ENCODE assay signal across 1 cellular context in genomic region chr22:37199839-37200161, GRCh38.
TF ChIP-seq lines count a peak whose summit lies in the region.

No MANE protein-coding gene starts in this region.

TF ChIP-seq in H1, 55 proteins besides CTCF, POLR2A, EP300 and RAD21 (continued from another document):
- no peak for TF ChIP-seq CHD7 (IDR thresholded peaks at IDR 0.05; ENCODE audit: insufficient replicate concordance, low read length)
- no peak for TF ChIP-seq TCF12 (IDR thresholded peaks at IDR 0.05; ENCODE audit: low read depth, low read length)
- TF ChIP-seq JUN (IDR thresholded peaks at IDR 0.05; ENCODE audit: low read depth, low read length), result no peak
- TF ChIP-seq POU5F1 (IDR thresholded peaks at IDR 0.05; ENCODE audit: low read depth, low read length), result no peak
- no peak for TF ChIP-seq SIN3A (conservative IDR thresholded peaks at IDR 0.05 in 1 of 2, IDR thresholded peaks at IDR 0.05 in 1 of 2; ENCODE audit: low read depth in 1 of 2, low read length in 2 of 2)
- TF ChIP-seq BACH1 (IDR thresholded peaks at IDR 0.05; ENCODE audit: low read length), result no peak
- TF ChIP-seq TBP (IDR thresholded peaks at IDR 0.05; ENCODE audit: low read depth, low read length), result no peak
- TF ChIP-seq SRF (IDR thresholded peaks at IDR 0.05; ENCODE audit: low read depth, low read length), result no peak
